Comparison of ENCODE assay signal across 13 cellular contexts in genomic region chr17:58527949-58528348, GRCh38. TPM values are rescaled to one million over a fixed set of nuclear protein-coding genes. Genes with fewer than 3 reads are reported as not detected.
DNase-seq lines count a peak whose midpoint lies in the region; ATAC-seq, FAIRE-seq and TF ChIP-seq lines count a peak whose summit lies in the region.
"Had no signal": no experiment of that assay in that cellular context is flagged by ENCODE, and none has a peak within 500 bp of the region (broad histone marks: within the 10 kb centered on the region; RNA-seq: fewer than 3 reads in every experiment).

No MANE protein-coding gene starts in this region.

- in situ Hi-C loops in K562 (cut with MboI): no loop called here
- in situ Hi-C loops in transverse colon (cut with MboI; ENCODE audit: low pct_ligation_motif_present in 1 of 4, low pct_unique_long_range_greater_than_20kb in 1 of 4, low sequenced_read_pairs in 3 of 4): loop anchor here in 3 of 4 donors (10.0 kb wide), 3 partner anchors 187 to 477 kb away; no protein-coding TSS in a partner anchor

- H3K9ac ChIP-seq in K562 (ENCODE audit: insufficient read depth in 1 of 2, low read depth in 2 of 2, low read length in 2 of 2): 0 out of 4 replicates have a peak overlapping the region, but pooled peaks of 1 of the 2 experiments have one; percentile 56

- H3K9me1 ChIP-seq in K562 (ENCODE audit: control insufficient read depth, insufficient read depth, low read length): no peaks in the 10 kb centered on the region

- TF ChIP-seq EP300 in K562 (IDR thresholded peaks at IDR 0.05; ENCODE audit: low read length) (no peak), transverse colon (IDR thresholded peaks at IDR 0.05; ENCODE audit: low read depth) (no peak)

- peak overlapping the region in 10 of 12 donors; percentile 29 to 78 (median 60) for H3K27ac ChIP-seq in heart left ventricle
- H3K27ac ChIP-seq in K562 (ENCODE audit: extremely low read depth, low read depth, low read length): no peak overlapping the region
- H3K27ac ChIP-seq in right lobe of liver: peak overlapping the region in 2 of 3 donors; percentile 7 to 60
- peak overlapping the region; percentile 27 to 62 (median 50) for H3K27ac ChIP-seq in transverse colon
- no peak overlapping the region for H3K27ac ChIP-seq in body of pancreas

- H3K9me3 Mint-ChIP-seq in stimulated activated effector memory CD8-positive, alpha-beta T cell treated with anti-CD3 and anti-CD28 coated beads, Interleukin-12 subunit alpha, Interleukin-12 subunit beta, amount 100 ng/mL, for 72 hours: no peaks in the 10 kb centered on the region

- CTCF ChIA-PET in K562 (lab: Yijun Ruan, JAX; ENCODE audit: low intra/inter-chr PET ratio): no interaction called here

- ATAC-seq in heart left ventricle (no peak), Right ventricle myocardium superior (ENCODE audit: poor library complexity) (no peak), K562 (no peak), right lobe of liver (peak in 1 of 4 donors; percentile 7), GM18502 (IDR thresholded peaks at IDR 0.05; ENCODE audit: poor library complexity, unreplicated experiment) (no peak), body of pancreas (no peak)
- ATAC-seq in stimulated activated effector memory CD8-positive, alpha-beta T cell treated with anti-CD3 and anti-CD28 coated beads, Interleukin-12 subunit alpha, Interleukin-12 subunit beta, amount 100 ng/mL, for 72 hours: no peak
- ATAC-seq: esophagus mucosa had no signal

- H3K4me2 ChIP-seq in K562 (ENCODE audit: insufficient read depth, low read length): no peak overlapping the region

- peaks cover 4% of the 10 kb centered on the region for H4K20me1 ChIP-seq in K562 (replicated peaks; ENCODE audit: control insufficient read depth, insufficient read depth, low read length)

- no peak overlapping the region for H3K4me3 Mint-ChIP-seq in stimulated activated effector memory CD8-positive, alpha-beta T cell treated with anti-CD3 and anti-CD28 coated beads, Interleukin-12 subunit alpha, Interleukin-12 subunit beta, amount 100 ng/mL, for 72 hours

- H2AFZ ChIP-seq in K562 (ENCODE audit: low read depth, low read length): no peak overlapping the region

- BruUV-seq in K562 (replicated peaks; lab: Mats Ljungman, UMichigan): no TSS peak

- H3K9me3 ChIP-seq in heart left ventricle: no peaks in the 10 kb centered on the region
- no peaks in the 10 kb centered on the region for H3K9me3 ChIP-seq in K562 (replicated peaks; ENCODE audit: control insufficient read depth, insufficient read depth, low read depth, low read length)
- H3K9me3 ChIP-seq in right lobe of liver: no peaks in the 10 kb centered on the region
- no peaks in the 10 kb centered on the region for H3K9me3 ChIP-seq in transverse colon
- H3K9me3 ChIP-seq in body of pancreas: no peaks in the 10 kb centered on the region

- H3K27me3 ChIP-seq in heart left ventricle (peaks cover 0 to 5% (median 0%) of the 10 kb centered on the region in 9 donors), K562 (ENCODE audit: control insufficient read depth in 2 of 2, insufficient read depth in 2 of 2, low read length in 2 of 2) (no peaks in the 10 kb centered on the region), right lobe of liver (no peaks in the 10 kb centered on the region), transverse colon (peaks cover 5% of the 10 kb centered on the region), body of pancreas (no peaks in the 10 kb centered on the region)

- no peak overlapping the region for H3K27ac Mint-ChIP-seq in stimulated activated effector memory CD8-positive, alpha-beta T cell treated with anti-CD3 and anti-CD28 coated beads, Interleukin-12 subunit alpha, Interleukin-12 subunit beta, amount 100 ng/mL, for 72 hours
- H3K27ac Mint-ChIP-seq: progenitor cell of endocrine pancreas had no signal

- peak overlapping the region in 6 of 12 donors; percentile 26 to 43 (median 32) for H3K4me3 ChIP-seq in heart left ventricle
- no peak overlapping the region for H3K4me3 ChIP-seq in K562
- no peak overlapping the region for H3K4me3 ChIP-seq in right lobe of liver
- H3K4me3 ChIP-seq in transverse colon: no peak overlapping the region
- H3K4me3 ChIP-seq in body of pancreas: no peak overlapping the region

- no peak for DNase-seq in heart left ventricle
- no peak for DNase-seq in Right ventricle myocardium superior
- DNase-seq in K562 (ENCODE audit: extremely low read depth in 1 of 4, low spot score in 3 of 4): no peak
- no peak for DNase-seq in right lobe of liver
- no peak for DNase-seq in transverse colon
- DNase-seq in stimulated activated effector memory CD8-positive, alpha-beta T cell treated with anti-CD3 and anti-CD28 coated beads, Interleukin-12 subunit alpha, Interleukin-12 subunit beta, amount 100 ng/mL, for 72 hours (ENCODE audit: low spot score in 2 of 2): no peak
- DNase-seq in body of pancreas: no peak
- DNase-seq: DMS79, NCI-H187 had no signal

- TF ChIP-seq CTCF in heart left ventricle (IDR thresholded peaks at IDR 0.05): no peak
- no peak for TF ChIP-seq CTCF in K562 (IDR thresholded peaks at IDR 0.05 in 2 of 3, conservative IDR thresholded peaks at IDR 0.05 in 1 of 3; ENCODE audit: insufficient read depth in 2 of 3, low read depth in 1 of 3, low read length in 3 of 3)
- no peak for TF ChIP-seq CTCF in right lobe of liver (IDR thresholded peaks at IDR 0.05)
- no peak for TF ChIP-seq CTCF in transverse colon (IDR thresholded peaks at IDR 0.05)
- TF ChIP-seq CTCF in body of pancreas (IDR thresholded peaks at IDR 0.05): no peak

- no peak for TF ChIP-seq POLR2A in heart left ventricle (IDR thresholded peaks at IDR 0.05)
- no peak for TF ChIP-seq POLR2A in K562 (conservative IDR thresholded peaks at IDR 0.05)
- TF ChIP-seq POLR2A in right lobe of liver (IDR thresholded peaks at IDR 0.05): no peak
- no peak for TF ChIP-seq POLR2A in transverse colon (IDR thresholded peaks at IDR 0.05)
- no peak for TF ChIP-seq POLR2A in body of pancreas (IDR thresholded peaks at IDR 0.05)

- 53 to 69% (median 58%) methylated on average over 2 to 3 of the region's 3 CpGs for WGBS in heart left ventricle, 4 donors
- 2% methylated on average over 3 of the region's 3 CpGs for WGBS in K562 (ENCODE audit: insufficient coverage, low coverage, missing lambda C conversion rate)
- WGBS in right lobe of liver (ENCODE audit: insufficient coverage, low coverage, low lambda C conversion rate, missing lambda C conversion rate): 80% methylated on average over 1 of the region's 3 CpGs
- WGBS in transverse colon (ENCODE audit: low coverage in 1 of 2), 2 donors: 61% methylated on average over 3 of the region's 3 CpGs; no CpG with 5 or more reads in 1 of the 2 donors
- WGBS in body of pancreas, 2 donors: 44 to 58% methylated on average over 3 of the region's 3 CpGs

- H3K36me3 Mint-ChIP-seq in stimulated activated effector memory CD8-positive, alpha-beta T cell treated with anti-CD3 and anti-CD28 coated beads, Interleukin-12 subunit alpha, Interleukin-12 subunit beta, amount 100 ng/mL, for 72 hours: no peaks in the 10 kb centered on the region

- POLR2A ChIA-PET in K562 (lab: Yijun Ruan, JAX): interaction anchor here (0.8 to 2.1 kb wide), 5 partner anchors 10 to 103 kb away, joined by 3 to 8 read pairs (median 4); no protein-coding TSS in a partner anchor

- no peak for FAIRE-seq in K562 (lab: Jason Lieb, UNC)
- FAIRE-seq: A204.1 had no signal

- peaks cover 0 to 14% (median 0%) of the 10 kb centered on the region in 9 donors for H3K36me3 ChIP-seq in heart left ventricle
- no peaks in the 10 kb centered on the region for H3K36me3 ChIP-seq in K562 (ENCODE audit: control insufficient read depth, insufficient read depth, low read length)
- H3K36me3 ChIP-seq in right lobe of liver: no peaks in the 10 kb centered on the region
- H3K36me3 ChIP-seq in transverse colon: no peaks in the 10 kb centered on the region
- no peaks in the 10 kb centered on the region for H3K36me3 ChIP-seq in body of pancreas (replicated peaks in 1 of 2; ENCODE audit: insufficient read depth in 1 of 2, low read depth in 2 of 2)

- TF ChIP-seq RAD21 in K562 (CRISPR knock-in tag; conservative IDR thresholded peaks at IDR 0.05 in 1 of 2, IDR thresholded peaks at IDR 0.05 in 1 of 2): no peak

- H3K4me1 ChIP-seq in heart left ventricle (peaks cover 9 to 80% (median 59%) of the 10 kb centered on the region in 12 donors), K562 (replicated peaks in 1 of 2; ENCODE audit: control insufficient read depth in 2 of 2, insufficient read depth in 2 of 2, low read length in 2 of 2) (peaks cover 2 to 16% of the 10 kb centered on the region in 2 experiments; a peak in 4 of 5 replicates), right lobe of liver (peaks cover 0 to 37% (median 2%) of the 10 kb centered on the region in 4 donors), transverse colon (peaks cover 0 to 20% (median 5%) of the 10 kb centered on the region in 4 donors), body of pancreas (peaks cover 11% of the 10 kb centered on the region)

- peaks cover 7% of the 10 kb centered on the region for H3K4me1 Mint-ChIP-seq in stimulated activated effector memory CD8-positive, alpha-beta T cell treated with anti-CD3 and anti-CD28 coated beads, Interleukin-12 subunit alpha, Interleukin-12 subunit beta, amount 100 ng/mL, for 72 hours

- intact Hi-C loops in heart left ventricle (cut with DNase I) (loop anchor here in 2 of 10 donors (10.0 kb wide), 4 partner anchors 47 to 177 kb away; no protein-coding TSS in a partner anchor), Right ventricle myocardium superior (cut with DNase I) (no loop called here), K562 (cut with micrococcal nuclease) (no loop called here), right lobe of liver (cut with DNase I) (no loop called here), transverse colon (cut with DNase I; ENCODE audit: low total_unique reads) (loop anchor here (10.0 kb wide), 1 partner anchor 167 kb away; the partner anchor contains the start of genes RAD51C and TEX14), body of pancreas (cut with DNase I) (loop anchor here (10.0 kb wide), 1 partner anchor 477 kb away; no protein-coding TSS in a partner anchor)

- H3K79me2 ChIP-seq in K562 (ENCODE audit: control insufficient read depth, insufficient read depth, low read length): no peaks in the 10 kb centered on the region

RNA-seq across cellular contexts. Expression of gene MTMR4, which starts 13.5 kb away (rescaled TPM):
- total RNA-seq in heart left ventricle (10 to 100 TPM; 10.9 to 24.9 (median 19.8) TPM), Right ventricle myocardium superior (11.3 TPM), K562 (2014; rRNA removed) (28.7 and 40.9 TPM in 2 replicates), K562 (2014; rRNA removed; fragmentation: Illumina TruSeq; extraction: Trizol) (28.4 and 28.5 TPM in 2 replicates), K562 (2015; rRNA removed; fragmentation: Illumina TruSeq; extraction: Trizol) (32.5 and 35.9 TPM in 2 replicates), K562 (2021) (43.7 and 45.7 TPM in 2 replicates), right lobe of liver (100 to 1,000 TPM in 1 of 6 experiments, 10 to 100 TPM in 5; 46.4 to 101 (median 59.7) TPM), transverse colon (10 to 100 TPM; 43.2 to 79.6 (median 53.1) TPM), body of pancreas (10 to 100 TPM; 21.3 to 39.6 TPM)
- polyA plus RNA-seq in heart left ventricle (10 to 100 TPM in 1 of 2 donors, 1 to 10 TPM in 1; 9.1 to 22.5 TPM), K562 (2011; rRNA removed) (44.6 and 57.3 TPM in 2 replicates), K562 (2014; fragmentation: Illumina TruSeq; extraction: Trizol) (25.7 and 29.4 TPM in 2 replicates), K562 (2014; fragmentation: Nextera tagmentation; extraction: Ambion mirVana) (1 to 10 TPM; 8.8 to 9.1 TPM), K562 (2014; rRNA removed) (22.7 and 27.4 TPM in 2 replicates)
- total RNA-seq in K562 (2011; cell fraction: chromatin; rRNA removed; ENCODE audit: low replicate concordance): 160 and 172 TPM in 2 replicates
- 62.4 and 79.2 TPM in 2 replicates for total RNA-seq in K562 (2011; cell fraction: nucleolus; rRNA removed)
- 88.1 and 88.9 TPM in 2 replicates for total RNA-seq in K562 (2011; cell fraction: nucleoplasm; rRNA removed)
- 29.4 and 34.9 TPM in 2 replicates for polyA plus RNA-seq in K562 (2011; cell fraction: cytosol; rRNA removed)
- polyA plus RNA-seq in K562 (2011; cell fraction: nucleus; rRNA removed): 111 TPM in 2 replicates
- 15.8 and 19.3 TPM in 2 replicates for polyA plus RNA-seq in K562 (2012)
- 86.8 and 126 TPM in 2 replicates for polyA minus RNA-seq in K562 (2011; rRNA and poly(A)+ RNA removed)
- polyA minus RNA-seq in K562 (2011; cell fraction: cytosol; rRNA and poly(A)+ RNA removed): 29.8 and 38.3 TPM in 2 replicates
- polyA minus RNA-seq in K562 (2011; cell fraction: nucleus; rRNA and poly(A)+ RNA removed): 23.7 and 38.2 TPM in 2 replicates

RNA-seq across cellular contexts. Expression of gene HSF5, which starts 39.7 kb away (rescaled TPM):
- total RNA-seq in heart left ventricle: under 1 TPM in 2 of 9 donors, not detected in 7; 0.06 to 0.19 TPM
- not detected for polyA plus RNA-seq in heart left ventricle
- not detected for total RNA-seq in Right ventricle myocardium superior
- 0.07 TPM in 1 of 2 replicates, not detected in the other for total RNA-seq in K562 (2011; cell fraction: chromatin; rRNA removed; ENCODE audit: low replicate concordance)
- total RNA-seq in K562 (2011; cell fraction: nucleolus; rRNA removed): under 0.01 and 0.13 TPM in 2 replicates
- 0.15 TPM in 1 of 2 replicates, not detected in the other for total RNA-seq in K562 (2011; cell fraction: nucleoplasm; rRNA removed)
- not detected in 2 replicates for total RNA-seq in K562 (2014; rRNA removed)
- total RNA-seq in K562 (2014; rRNA removed; fragmentation: Illumina TruSeq; extraction: Trizol): not detected in 2 replicates
- total RNA-seq in K562 (2015; rRNA removed; fragmentation: Illumina TruSeq; extraction: Trizol): not detected in 2 replicates
- not detected in 2 replicates for total RNA-seq in K562 (2021)
- polyA plus RNA-seq in K562 (2011; rRNA removed): not detected in 2 replicates
- not detected in 2 replicates for polyA plus RNA-seq in K562 (2011; cell fraction: cytosol; rRNA removed)
- polyA plus RNA-seq in K562 (2011; cell fraction: nucleus; rRNA removed): not detected in 2 replicates
- polyA plus RNA-seq in K562 (2012): not detected in 2 replicates
- not detected in 2 replicates for polyA plus RNA-seq in K562 (2014; fragmentation: Illumina TruSeq; extraction: Trizol)
- not detected for polyA plus RNA-seq in K562 (2014; fragmentation: Nextera tagmentation; extraction: Ambion mirVana)
- 0.04 TPM in 1 of 2 replicates, not detected in the other for polyA plus RNA-seq in K562 (2014; rRNA removed)
- not detected in 2 replicates for polyA minus RNA-seq in K562 (2011; rRNA and poly(A)+ RNA removed)
- polyA minus RNA-seq in K562 (2011; cell fraction: cytosol; rRNA and poly(A)+ RNA removed): not detected in 2 replicates
- polyA minus RNA-seq in K562 (2011; cell fraction: nucleus; rRNA and poly(A)+ RNA removed): not detected in 2 replicates
- total RNA-seq in right lobe of liver: under 1 TPM in 5 of 6 experiments, not detected in 1; 0.06 to 0.18 (median 0.10) TPM
- under 1 TPM in 1 of 4 donors, not detected in 3; 0.16 TPM for total RNA-seq in transverse colon
- total RNA-seq in body of pancreas: not detected
- total RNA-seq: esophagus mucosa had no signal

Comparison
In these comparisons a context has a peak if more than half of its experiments do, and no peak if none do; other contexts are left out.
1. H3K27ac ChIP-seq: peak in heart left ventricle (10 of 12), right lobe of liver (2 of 3) and transverse colon (4 of 4); none in K562 (single experiment) and body of pancreas (0 of 4).
2. intact Hi-C loops: an anchor here in transverse colon (10.0 kb wide) and body of pancreas (10.0 kb wide); none called in Right ventricle myocardium superior, K562 and right lobe of liver.